20 cellular contexts compared by ENCODE assay signal in the genomic region with DNA sequence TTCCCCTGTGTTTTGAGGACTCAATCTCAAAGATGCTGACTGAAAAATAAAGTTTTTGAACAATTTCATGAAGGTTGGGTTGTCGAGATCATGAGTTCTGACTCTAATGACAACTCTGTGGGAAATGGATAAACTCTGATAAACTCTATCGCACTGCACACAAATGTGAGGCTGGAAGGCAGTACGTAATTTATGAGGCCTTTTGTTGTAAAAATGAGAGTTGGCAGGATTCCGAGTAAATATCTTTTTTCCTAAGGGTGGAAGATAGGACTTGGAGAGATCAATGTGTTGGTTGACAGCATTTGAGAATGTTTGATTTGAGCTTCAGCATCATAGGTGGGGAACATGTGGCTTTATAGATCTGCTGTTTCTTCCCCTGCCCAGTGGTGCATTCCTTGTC.
DNase-seq lines count a peak whose midpoint lies in the region; ATAC-seq and TF ChIP-seq lines count a peak whose summit lies in the region.
"Had no signal": no experiment of that assay in that cellular context is flagged by ENCODE, and none has a peak within 500 bp of the region (broad histone marks: within the 10 kb centered on the region; RNA-seq: fewer than 3 reads in every experiment).

No MANE protein-coding gene starts in this region.

- TF ChIP-seq CTCF in endothelial cell (IDR thresholded peaks at IDR 0.05; ENCODE audit: unreplicated experiment) (no peak), osteocyte (IDR thresholded peaks at IDR 0.05) (no peak)

- DNase-seq in NCI-H146 treated with DMSO at 0.1 percent for 48 hours (lab: John Stamatoyannopoulos, UW; ENCODE audit: unreplicated experiment) = peak; percentile 29
- no peak for DNase-seq in endothelial cell (ENCODE audit: low spot score)
- DNase-seq in osteocyte (ENCODE audit: extremely low spot score, unreplicated experiment) = no peak
- no peak for DNase-seq in NCI-H1694 treated with DMSO at 0.1 percent for 48 hours (lab: John Stamatoyannopoulos, UW)
- DNase-seq in HPDE6-E6E7 (ENCODE audit: extremely low spot score) = no peak
- DNase-seq in activated T-cell treated with anti-CD3 and anti-CD28 coated beads for 4 hours = no peak
- DNase-seq: activated CD4-positive, alpha-beta T cell treated with anti-CD3 and anti-CD28 coated beads, Interleukin-2, amount 10 ng/mL, durations not matched to agents 7 days and 5 days; activated T-cell treated with anti-CD3 and anti-CD28 coated beads, Interleukin-2, amount 50 U/mL, for 1 hour; Kasumi-1; midbrain; NCI-H1436 treated with DMSO at 0.1 percent for 48 hours; NCI-H524; occipital lobe had no signal

- H3K27ac Mint-ChIP-seq in endothelial cell (ENCODE audit: unreplicated experiment) (peak overlapping the region; percentile 61), osteocyte (ENCODE audit: unreplicated experiment) (peak overlapping the region; percentile 55)
- H3K27ac Mint-ChIP-seq: activated CD4-positive, alpha-beta T cell treated with anti-CD3 and anti-CD28 coated beads, Interleukin-2, amount 10 ng/mL, durations not matched to agents 7 days and 5 days; stimulated activated memory B cell treated with anti-CD40 and anti-IgM and Interleukin-4, amounts not matched to agents 10 μg/mL and 1 μg/mL and 100 μg/mL, for 72 hours; T-helper 1 cell treated with Interleukin-12 subunit alpha and Interleukin-12 subunit beta and Interleukin-4 antibody, amounts not matched to agents 30 μg/mL and 1 μg/mL, for 36 hours had no signal

- H3K4me3 Mint-ChIP-seq in endothelial cell (ENCODE audit: unreplicated experiment) (no peak overlapping the region), osteocyte (ENCODE audit: unreplicated experiment) (no peak overlapping the region)
- H3K4me3 Mint-ChIP-seq: activated CD4-positive, alpha-beta T cell treated with anti-CD3 and anti-CD28 coated beads, Interleukin-2, amount 10 ng/mL, durations not matched to agents 7 days and 5 days; central memory CD8-positive, alpha-beta T cell; stimulated activated memory B cell treated with anti-CD40 and anti-IgM and Interleukin-4, amounts not matched to agents 10 μg/mL and 1 μg/mL and 100 μg/mL, for 72 hours; T-helper 1 cell treated with Interleukin-12 subunit alpha and Interleukin-12 subunit beta and Interleukin-4 antibody, amounts not matched to agents 30 μg/mL and 1 μg/mL, for 36 hours had no signal

- H3K9me3 Mint-ChIP-seq in endothelial cell (ENCODE audit: unreplicated experiment) = no peaks in the 10 kb centered on the region
- no peaks in the 10 kb centered on the region for H3K9me3 Mint-ChIP-seq in osteocyte (ENCODE audit: unreplicated experiment)
- H3K9me3 Mint-ChIP-seq: central memory CD8-positive, alpha-beta T cell; stimulated activated memory B cell treated with anti-CD40 and anti-IgM and Interleukin-4, amounts not matched to agents 10 μg/mL and 1 μg/mL and 100 μg/mL, for 72 hours; T-helper 1 cell treated with Interleukin-12 subunit alpha and Interleukin-12 subunit beta and Interleukin-4 antibody, amounts not matched to agents 30 μg/mL and 1 μg/mL, for 36 hours had no signal

- peak; percentile 8 for ATAC-seq in GM21423 (IDR thresholded peaks at IDR 0.05; ENCODE audit: unreplicated experiment)
- no peak for ATAC-seq in GM21526 (IDR thresholded peaks at IDR 0.05; ENCODE audit: low FRiP score, unreplicated experiment)
- ATAC-seq: gastroesophageal sphincter; HCT116; stimulated activated memory B cell treated with anti-CD40 and anti-IgM and Interleukin-4, amounts not matched to agents 10 μg/mL and 1 μg/mL and 100 μg/mL, for 72 hours had no signal

- peaks cover 59% of the 10 kb centered on the region for H3K4me1 Mint-ChIP-seq in endothelial cell (ENCODE audit: unreplicated experiment)
- peaks cover 28% of the 10 kb centered on the region for H3K4me1 Mint-ChIP-seq in osteocyte (ENCODE audit: unreplicated experiment)
- H3K4me1 Mint-ChIP-seq: central memory CD8-positive, alpha-beta T cell had no signal

- H3K27me3 Mint-ChIP-seq in endothelial cell (ENCODE audit: unreplicated experiment) = peaks cover 9% of the 10 kb centered on the region
- no peaks in the 10 kb centered on the region for H3K27me3 Mint-ChIP-seq in osteocyte (ENCODE audit: unreplicated experiment)
- H3K27me3 Mint-ChIP-seq: activated CD4-positive, alpha-beta T cell treated with anti-CD3 and anti-CD28 coated beads, Interleukin-2, amount 10 ng/mL, durations not matched to agents 7 days and 5 days; central memory CD8-positive, alpha-beta T cell; stimulated activated memory B cell treated with anti-CD40 and anti-IgM and Interleukin-4, amounts not matched to agents 10 μg/mL and 1 μg/mL and 100 μg/mL, for 72 hours had no signal

- H3K36me3 Mint-ChIP-seq in endothelial cell (ENCODE audit: low read depth, unreplicated experiment) (peaks cover 24% of the 10 kb centered on the region), osteocyte (ENCODE audit: unreplicated experiment) (peaks cover 5% of the 10 kb centered on the region)
- H3K36me3 Mint-ChIP-seq: stimulated activated memory B cell treated with anti-CD40 and anti-IgM and Interleukin-4, amounts not matched to agents 10 μg/mL and 1 μg/mL and 100 μg/mL, for 72 hours had no signal
